8 cellular contexts compared by ENCODE assay signal in the genomic region with DNA sequence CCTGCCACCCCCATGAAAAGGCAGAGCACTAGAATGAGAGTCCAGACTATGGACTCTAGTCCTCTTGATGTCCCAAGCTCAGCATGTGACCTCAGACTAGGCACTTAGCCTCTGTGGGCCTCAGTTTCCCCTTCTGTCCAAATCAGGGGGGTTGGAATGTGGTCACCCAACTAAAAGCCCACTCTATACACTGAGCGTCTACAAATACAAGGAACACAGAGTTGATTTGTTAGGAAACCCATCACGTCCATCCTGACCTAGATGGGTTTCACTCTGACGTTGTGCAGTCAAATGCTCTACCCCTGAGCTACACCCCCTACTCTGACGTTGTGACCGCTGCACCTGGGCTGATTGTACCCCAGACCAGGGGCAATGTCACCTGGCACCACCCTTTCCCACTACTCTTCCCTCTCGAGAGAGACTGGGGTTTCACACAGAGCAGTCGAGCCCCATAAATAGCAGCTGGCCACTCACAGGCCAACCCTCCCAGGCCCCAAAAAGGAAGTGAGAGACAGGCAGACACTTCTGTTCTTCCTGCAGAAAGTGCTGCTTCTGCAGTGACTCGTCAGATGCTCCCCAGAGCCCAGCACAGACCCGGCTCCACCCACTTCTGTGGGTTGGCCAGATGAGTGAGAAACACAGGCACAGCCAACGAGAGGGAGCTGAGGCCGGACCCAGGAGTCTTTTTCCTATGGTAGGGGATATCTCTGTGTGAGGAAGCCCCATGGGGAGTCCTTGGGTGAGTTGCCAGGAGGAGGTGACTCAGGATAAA. TPM values are rescaled to one million over a fixed set of nuclear protein-coding genes. Genes with fewer than 3 reads are reported as not detected.
DNase-seq lines count a peak whose midpoint lies in the region; ATAC-seq and TF ChIP-seq lines count a peak whose summit lies in the region.

No MANE protein-coding gene starts in this region.

- no peak overlapping the region for H3K9ac ChIP-seq in SK-N-SH

- H3K9me3 ChIP-seq in SK-N-SH (no peaks in the 10 kb centered on the region), adrenal gland (replicated peaks in 1 of 3) (no peaks in the 10 kb centered on the region)

- H3K79me2 ChIP-seq in SK-N-SH (ENCODE audit: insufficient read depth): no peaks in the 10 kb centered on the region

- H3K9me2 ChIP-seq in SK-N-SH: no peaks in the 10 kb centered on the region

- no peak for TF ChIP-seq RAD21 in SK-N-SH (IDR thresholded peaks at IDR 0.05; ENCODE audit: low read length)

- no peak for TF ChIP-seq POLR2A in adrenal gland (IDR thresholded peaks at IDR 0.05)

- H3K36me3 ChIP-seq in SK-N-SH (replicated peaks in 1 of 2; ENCODE audit: control insufficient read depth in 1 of 2, insufficient read depth in 2 of 2, low read length in 1 of 2) (no peaks in the 10 kb centered on the region), adrenal gland (replicated peaks in 1 of 2) (no peaks in the 10 kb centered on the region)

- intact Hi-C loops in adrenal gland (cut with DNase I): loop anchor here in 1 of 2 donors (5.0 kb wide), 1 partner anchor 71 kb away; no protein-coding TSS in a partner anchor

- H3K4me1 ChIP-seq in SK-N-SH (ENCODE audit: control insufficient read depth in 1 of 2, insufficient read depth in 2 of 2, low read depth in 1 of 2, low read length in 1 of 2) (no peaks in the 10 kb centered on the region), adrenal gland (replicated peaks in 1 of 2) (peaks cover 0 to 12% of the 10 kb centered on the region in 2 donors)

- H3K27me3 ChIP-seq in SK-N-SH (ENCODE audit: insufficient read depth) (peaks cover 18% of the 10 kb centered on the region), adrenal gland (no peaks in the 10 kb centered on the region)

- POLR2A ChIA-PET in SK-N-SH (lab: Yijun Ruan, JAX): no interaction called here

- peaks cover 4% of the 10 kb centered on the region for H3F3A ChIP-seq in SK-N-SH (replicated peaks; ENCODE audit: insufficient read depth)

- WGBS in SK-N-SH (ENCODE audit: low lambda C conversion rate): 52% methylated on average over 11 of the region's 11 CpGs
- 28 to 66% (median 39%) methylated on average over 6 to 11 of the region's 11 CpGs for WGBS in adrenal gland, 4 donors

- H2AFZ ChIP-seq in SK-N-SH (ENCODE audit: low read depth): no peak overlapping the region

- H3K4me2 ChIP-seq in SK-N-SH: 0 out of 2 replicates have a peak overlapping the region, but pooled peaks have one; percentile 26

- ATAC-seq in HG03196 (IDR thresholded peaks at IDR 0.05; ENCODE audit: unreplicated experiment): peak; percentile 61

- H4K20me1 ChIP-seq in SK-N-SH (ENCODE audit: insufficient read depth): no peaks in the 10 kb centered on the region

- no peak for TF ChIP-seq EP300 in SK-N-SH (IDR thresholded peaks at IDR 0.05; ENCODE audit: borderline replicate concordance in 1 of 2, low read depth in 1 of 2, low read length in 1 of 2)

- CTCF ChIA-PET in SK-N-SH (lab: Yijun Ruan, JAX): interaction anchor here (0.9 to 1.2 kb wide), 2 partner anchors 10 to 154 kb away, joined by 3 to 4 read pairs; no protein-coding TSS in a partner anchor

- TF ChIP-seq CTCF in SK-N-SH (IDR thresholded peaks at IDR 0.05) (no peak), adrenal gland (IDR thresholded peaks at IDR 0.05) (no peak)

- no peak overlapping the region for H3K4me3 ChIP-seq in SK-N-SH (ENCODE audit: low read depth in 2 of 2, low read length in 1 of 2)
- no peak overlapping the region for H3K4me3 ChIP-seq in adrenal gland

- peak; percentile 83 for DNase-seq in Ammon's horn (ENCODE audit: low spot score)
- DNase-seq in GM19240 (ENCODE audit: insufficient read length, low spot score): peak; percentile 85
- no peak for DNase-seq in SK-N-SH
- DNase-seq in adrenal gland: peak; percentile 53 to 81 (median 72)
- DNase-seq in inferior parietal cortex (ENCODE audit: extremely low spot score): peak; percentile 48
- peak; percentile 64 for DNase-seq in stimulated activated CD4-positive, alpha-beta T cell treated with anti-CD3 and anti-CD28 coated beads, Interleukin-4, amount 100 ng/mL, for 24 hours
- no peak for DNase-seq in NCI-H146 treated with DMSO at 0.1 percent for 48 hours (lab: John Stamatoyannopoulos, UW; ENCODE audit: unreplicated experiment)

- H3K27ac ChIP-seq in SK-N-SH (ENCODE audit: low read depth in 2 of 2, low read length in 1 of 2) (no peak overlapping the region), adrenal gland (peak overlapping the region in 2 of 5 donors; percentile 39 to 76)

TF ChIP-seq in SK-N-SH, 30 proteins besides CTCF, POLR2A, EP300 and RAD21:
- TF ChIP-seq FOXJ3 (CRISPR knock-in tag; IDR thresholded peaks at IDR 0.05): no peak
- TF ChIP-seq, protein P1, sequence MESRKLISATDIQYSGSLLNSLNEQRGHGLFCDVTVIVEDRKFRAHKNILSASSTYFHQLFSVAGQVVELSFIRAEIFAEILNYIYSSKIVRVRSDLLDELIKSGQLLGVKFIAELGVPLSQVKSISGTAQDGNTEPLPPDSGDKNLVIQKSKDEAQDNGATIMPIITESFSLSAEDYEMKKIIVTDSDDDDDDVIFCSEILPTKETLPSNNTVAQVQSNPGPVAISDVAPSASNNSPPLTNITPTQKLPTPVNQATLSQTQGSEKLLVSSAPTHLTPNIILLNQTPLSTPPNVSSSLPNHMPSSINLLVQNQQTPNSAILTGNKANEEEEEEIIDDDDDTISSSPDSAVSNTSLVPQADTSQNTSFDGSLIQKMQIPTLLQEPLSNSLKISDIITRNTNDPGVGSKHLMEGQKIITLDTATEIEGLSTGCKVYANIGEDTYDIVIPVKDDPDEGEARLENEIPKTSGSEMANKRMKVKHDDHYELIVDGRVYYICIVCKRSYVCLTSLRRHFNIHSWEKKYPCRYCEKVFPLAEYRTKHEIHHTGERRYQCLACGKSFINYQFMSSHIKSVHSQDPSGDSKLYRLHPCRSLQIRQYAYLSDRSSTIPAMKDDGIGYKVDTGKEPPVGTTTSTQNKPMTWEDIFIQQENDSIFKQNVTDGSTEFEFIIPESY (IDR thresholded peaks at IDR 0.05; ENCODE audit: borderline replicate concordance, low read depth): no peak
- TF ChIP-seq MXI1 (IDR thresholded peaks at IDR 0.05; ENCODE audit: low read depth, low read length): no peak
- no peak for TF ChIP-seq USF2 (IDR thresholded peaks at IDR 0.05; ENCODE audit: borderline replicate concordance, low read depth, low read length)
- TF ChIP-seq, protein P2, sequence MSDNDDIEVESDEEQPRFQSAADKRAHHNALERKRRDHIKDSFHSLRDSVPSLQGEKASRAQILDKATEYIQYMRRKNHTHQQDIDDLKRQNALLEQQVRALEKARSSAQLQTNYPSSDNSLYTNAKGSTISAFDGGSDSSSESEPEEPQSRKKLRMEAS (IDR thresholded peaks at IDR 0.05; ENCODE audit: low read depth): no peak
- no peak for TF ChIP-seq PBX3 (IDR thresholded peaks at IDR 0.05)

RNA-seq across cellular contexts. Expression of gene TNFRSF13B, which starts 16.1 kb away (rescaled TPM):
- polyA plus RNA-seq in SK-N-SH (2012; rRNA removed) (not detected in 2 replicates), adrenal gland (under 1 TPM in 2 of 3 donors, not detected in 1; 0.18 to 0.48 TPM)
- polyA plus RNA-seq in SK-N-SH (2012; cell fraction: cytosol; rRNA removed): not detected in 2 replicates
- polyA plus RNA-seq in SK-N-SH (2012; cell fraction: nucleus; rRNA removed): not detected in 2 replicates
- total RNA-seq in adrenal gland: not detected

RNA-seq across cellular contexts. Expression of gene MPRIP, which starts 54.2 kb away (rescaled TPM):
- polyA plus RNA-seq in SK-N-SH (2012; rRNA removed) (64.4 and 69.8 TPM in 2 replicates), adrenal gland (100 to 1,000 TPM; 174 to 231 (median 176) TPM)
- polyA plus RNA-seq in SK-N-SH (2012; cell fraction: cytosol; rRNA removed): 48.5 and 56.7 TPM in 2 replicates
- 85.3 and 87.9 TPM in 2 replicates for polyA plus RNA-seq in SK-N-SH (2012; cell fraction: nucleus; rRNA removed)
- total RNA-seq in adrenal gland: 100 to 1,000 TPM; 109 to 234 (median 168) TPM

Comparison
In these comparisons a context has a peak if more than half of its experiments do, and no peak if none do; other contexts are left out.
1. DNase-seq: peak in Ammon's horn (single experiment), GM19240 (single experiment), adrenal gland (7 of 7), inferior parietal cortex (single experiment) and stimulated activated CD4-positive, alpha-beta T cell treated with anti-CD3 and anti-CD28 coated beads, Interleukin-4, amount 100 ng/mL, for 24 hours (single experiment); none in SK-N-SH (single experiment) and NCI-H146 treated with DMSO at 0.1 percent for 48 hours (single experiment).